ENCODE assay signal across 8 cellular contexts in the genomic region with DNA sequence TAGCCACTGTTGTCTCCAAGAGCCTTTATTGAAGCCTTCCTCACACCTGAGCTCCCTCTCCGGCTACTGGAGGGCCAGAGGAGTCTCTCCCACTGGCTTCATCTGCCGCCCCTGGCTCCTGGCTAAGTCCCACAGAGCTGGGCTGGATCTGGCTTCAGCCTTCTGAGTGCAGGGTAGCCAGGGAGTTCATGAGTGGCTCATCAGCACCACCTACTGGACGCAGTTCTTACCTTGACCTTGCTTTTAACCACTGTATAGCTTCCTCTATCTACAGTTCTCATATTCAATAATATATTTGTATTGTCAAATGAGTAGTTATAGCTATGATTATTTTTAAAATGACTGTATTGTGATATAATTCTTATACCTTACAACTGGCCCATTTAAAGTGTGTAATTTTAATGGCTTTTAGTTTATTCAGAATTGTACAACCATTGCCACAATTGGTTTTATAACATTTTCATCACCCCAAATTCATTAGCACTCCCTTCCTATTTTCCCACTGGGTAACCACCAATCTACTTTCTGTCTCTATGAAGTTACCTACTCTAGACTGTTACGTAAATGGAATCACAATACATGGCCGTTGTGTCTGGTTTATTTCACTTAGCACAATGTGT. TPM values are rescaled to one million over a fixed set of nuclear protein-coding genes. Genes with fewer than 3 reads are reported as not detected.
DNase-seq lines count a peak whose midpoint lies in the region; ATAC-seq and TF ChIP-seq lines count a peak whose summit lies in the region.

No MANE protein-coding gene starts in this region.

- DNase-seq in Calu3 (peak; percentile 86), HS-27A (ENCODE audit: low read depth) (peak; percentile 31), NOMO-1 (lab: John Stamatoyannopoulos, UW; ENCODE audit: unreplicated experiment in 2 of 2) (peak; percentile 43 to 88), endodermal cell (peak; percentile 93), mesothelial cell of epicardium (ENCODE audit: low spot score in 2 of 2, unreplicated experiment in 2 of 2) (peak; percentile 57 to 84)
- peak; percentile 89 for DNase-seq in activated CD8-positive, alpha-beta memory T cell treated with anti-CD3 and anti-CD28 coated beads for 24 hours
- peak; percentile 56 for DNase-seq in stimulated activated CD8-positive, alpha-beta memory T cell treated with anti-CD3 and anti-CD28 coated beads, Interleukin-4, amount 100 ng/mL, for 24 hours (ENCODE audit: low read depth)

- no peaks in the 10 kb centered on the region for H3K36me3 ChIP-seq in endodermal cell (ENCODE audit: control insufficient read depth, insufficient read depth, low read length)

- WGBS in endodermal cell (ENCODE audit: insufficient coverage in 1 of 2, insufficient read length in 1 of 2), 2 experiments: 44 to 56% methylated on average over 3 to 5 of the region's 5 CpGs

- peaks cover 6% of the 10 kb centered on the region for H3K27me3 ChIP-seq in endodermal cell (ENCODE audit: control insufficient read depth, insufficient read depth, low read length, poor library complexity, severe bottlenecking)

- H3K36me3 Mint-ChIP-seq in Calu3 (ENCODE audit: insufficient read depth, unreplicated experiment) (no peaks in the 10 kb centered on the region), endodermal cell (ENCODE audit: low read depth) (peaks cover 4% of the 10 kb centered on the region), mesothelial cell of epicardium (peaks cover 4% of the 10 kb centered on the region)

- H3K4me1 ChIP-seq in endodermal cell (ENCODE audit: control insufficient read depth, insufficient read depth, low read length): no peaks in the 10 kb centered on the region

- peaks cover 44% of the 10 kb centered on the region for H3K9me3 ChIP-seq in endodermal cell (ENCODE audit: control insufficient read depth, low read length)

- CTCF ChIA-PET in Calu3 (lab: Charles Lee): interaction anchor here (0.7 to 1.4 kb wide), 12 partner anchors 10 to 470 kb away, joined by 3 to 18 read pairs (median 4); partner anchors contain the start of gene CNDP2

- H3K4me1 Mint-ChIP-seq in Calu3 (ENCODE audit: low read depth, unreplicated experiment) (peaks cover 15% of the 10 kb centered on the region), endodermal cell (no peaks in the 10 kb centered on the region), mesothelial cell of epicardium (peaks cover 9% of the 10 kb centered on the region)

- TF ChIP-seq CTCF in Calu3 (IDR thresholded peaks at IDR 0.05; ENCODE audit: unreplicated experiment) (peak; percentile 78), endodermal cell (conservative IDR thresholded peaks at IDR 0.05) (peak; percentile 92), mesothelial cell of epicardium (IDR thresholded peaks at IDR 0.05; ENCODE audit: unreplicated experiment) (peak; percentile 78)

- H3K4me3 Mint-ChIP-seq in Calu3 (ENCODE audit: low read depth, unreplicated experiment): no peak overlapping the region
- H3K4me3 Mint-ChIP-seq in endodermal cell: no peak overlapping the region
- H3K4me3 Mint-ChIP-seq in mesothelial cell of epicardium: no peak overlapping the region

- H3K27ac Mint-ChIP-seq in Calu3 (ENCODE audit: unreplicated experiment) (no peak overlapping the region), endodermal cell (no peak overlapping the region), mesothelial cell of epicardium (no peak overlapping the region)

- no peak overlapping the region for H3K27ac ChIP-seq in endodermal cell (ENCODE audit: low read depth, low read length)

- ATAC-seq in GM21367 (IDR thresholded peaks at IDR 0.05; ENCODE audit: unreplicated experiment): peak; percentile 98

- BruUV-seq in Calu3 (replicated peaks; lab: Mats Ljungman, UMichigan): no TSS peak

- H3K4me3 ChIP-seq in endodermal cell (ENCODE audit: low read length): no peak overlapping the region

- no peak overlapping the region for H3K9ac ChIP-seq in endodermal cell (ENCODE audit: extremely low read depth, low read length, poor library complexity, severe bottlenecking)

- peaks cover 38% of the 10 kb centered on the region for H3K27me3 Mint-ChIP-seq in Calu3 (ENCODE audit: unreplicated experiment)
- peaks cover 32% of the 10 kb centered on the region for H3K27me3 Mint-ChIP-seq in endodermal cell (ENCODE audit: insufficient read depth)
- peaks cover 37% of the 10 kb centered on the region for H3K27me3 Mint-ChIP-seq in mesothelial cell of epicardium (ENCODE audit: low read depth)

- H3K9me3 Mint-ChIP-seq in Calu3 (ENCODE audit: low read depth, unreplicated experiment) (peaks cover 10% of the 10 kb centered on the region), endodermal cell (peaks cover 49% of the 10 kb centered on the region), mesothelial cell of epicardium (peaks cover 22% of the 10 kb centered on the region)

- intact Hi-C loops in Calu3 (cut with micrococcal nuclease; ENCODE audit: unreplicated experiment): loop anchor here (1.0 to 2.0 kb wide), 3 partner anchors 53 to 356 kb away; no protein-coding TSS in a partner anchor

RNA-seq across cellular contexts. Expression of gene CNDP1, which starts 17.7 kb away (rescaled TPM):
- total RNA-seq in Calu3 (2022): not detected in 2 replicates
- under 1 TPM in 1 of 2 donors, not detected in 1; 0.51 TPM for total RNA-seq in endodermal cell
- polyA plus RNA-seq in endodermal cell (2013, experiment 1 of 2): 0.07 TPM
- polyA plus RNA-seq in endodermal cell (2013, experiment 2 of 2): not detected
- 0.40 to 0.75 TPM (median 0.41 TPM) in 3 replicates for total RNA-seq in mesothelial cell of epicardium

RNA-seq across cellular contexts. Expression of gene ZNF407, which starts 45.6 kb away (rescaled TPM):
- total RNA-seq in Calu3 (2022) (15.1 and 17.4 TPM in 2 replicates), endodermal cell (10 to 100 TPM in 1 of 2 donors, 1 to 10 TPM in 1; 7.6 to 13.1 TPM), mesothelial cell of epicardium (22.1 to 24.9 TPM (median 23.1 TPM) in 3 replicates)
- 5.1 TPM for polyA plus RNA-seq in endodermal cell (2013, experiment 1 of 2)
- polyA plus RNA-seq in endodermal cell (2013, experiment 2 of 2): 5.6 TPM

RNA-seq across cellular contexts. Expression of gene CNDP2, which starts 55.9 kb away (rescaled TPM):
- total RNA-seq in Calu3 (2022) (279 and 312 TPM in 2 replicates), endodermal cell (100 to 1,000 TPM; 385 to 416 TPM), mesothelial cell of epicardium (195 to 198 TPM (median 197 TPM) in 3 replicates)
- 105 TPM for polyA plus RNA-seq in endodermal cell (2013, experiment 1 of 2)
- polyA plus RNA-seq in endodermal cell (2013, experiment 2 of 2): 105 TPM

Comparison
In these comparisons a context has a peak if more than half of its experiments do, and no peak if none do; other contexts are left out.
1. DNase-seq: peak in every context shown above with its lines; median percentile 93 in endodermal cell; 89 in activated CD8-positive, alpha-beta memory T cell treated with anti-CD3 and anti-CD28 coated beads for 24 hours; 86 in Calu3; 70 in mesothelial cell of epicardium; 66 in NOMO-1; 56 in stimulated activated CD8-positive, alpha-beta memory T cell treated with anti-CD3 and anti-CD28 coated beads, Interleukin-4, amount 100 ng/mL, for 24 hours; 31 in HS-27A.